Comparison of ENCODE assay signal across 1 cellular context in genomic region chr3:119562307-119562961, GRCh38.
A peak's percentile ranks its signal among the peaks of the same experiment; 100 is the strongest.
TF ChIP-seq lines count a peak whose summit lies in the region.

No MANE protein-coding gene starts in this region.

TF ChIP-seq in GM12878, 131 proteins besides CTCF, POLR2A, EP300 and RAD21 (continued from another document and continues in another):
- TF ChIP-seq ZBTB40 (IDR thresholded peaks at IDR 0.05; ENCODE audit: borderline replicate concordance) (no peak; the same call in 1 of the 2 replicates), FOXK2 (IDR thresholded peaks at IDR 0.05) (no peak), TCF12 (IDR thresholded peaks at IDR 0.05; ENCODE audit: low read depth, low read length) (peak; percentile 60; the same call in 1 of the 2 replicates), KLF5 (IDR thresholded peaks at IDR 0.05; ENCODE audit: partially characterized antibody) (peak; percentile 52), SUZ12 (IDR thresholded peaks at IDR 0.05; ENCODE audit: unreplicated experiment) (no peak), CBFB (IDR thresholded peaks at IDR 0.05; ENCODE audit: low read depth) (peak; percentile 76; the same call in 1 of the 2 replicates), RAD51 (IDR thresholded peaks at IDR 0.05) (peak; percentile 71), POLR2AphosphoS5 (IDR thresholded peaks at IDR 0.05; ENCODE audit: low read length) (peak; percentile 97), HDAC6 (IDR thresholded peaks at IDR 0.05; ENCODE audit: unreplicated experiment) (peak; percentile 52), NKRF (conservative IDR thresholded peaks at IDR 0.05) (no peak), MEF2A (IDR thresholded peaks at IDR 0.05; ENCODE audit: insufficient read depth, low read depth, low read length) (peak; percentile 98), EZH2 (IDR thresholded peaks at IDR 0.05; ENCODE audit: borderline replicate concordance, control insufficient read depth, low read depth, low read length) (no peak), BMI1 (IDR thresholded peaks at IDR 0.05; ENCODE audit: borderline replicate concordance) (peak; percentile 58; the same call in 1 of the 2 replicates), SREBF1 (IDR thresholded peaks at IDR 0.05; ENCODE audit: low read length) (no peak), CHD1 (IDR thresholded peaks at IDR 0.05; ENCODE audit: low read depth, low read length) (0 out of 2 replicates have a peak, but pooled peaks have one; percentile 61), STAT1 (conservative IDR thresholded peaks at IDR 0.05) (no peak; the same call in 1 of the 2 replicates), NRF1 (conservative IDR thresholded peaks at IDR 0.05; ENCODE audit: low read depth, low read length) (no peak), ZBTB33 (IDR thresholded peaks at IDR 0.05) (no peak), BCL11A (IDR thresholded peaks at IDR 0.05; ENCODE audit: low read depth, low read length) (no peak), YBX1 (IDR thresholded peaks at IDR 0.05) (no peak), ZNF622 (IDR thresholded peaks at IDR 0.05) (no peak), BCLAF1 (IDR thresholded peaks at IDR 0.05) (no peak), ETV6 (conservative IDR thresholded peaks at IDR 0.05 in 1 of 2, IDR thresholded peaks at IDR 0.05 in 1 of 2; ENCODE audit: borderline replicate concordance in 1 of 2, low read depth in 1 of 2) (peak in 1 of 2 experiments; percentile 59; a peak in 1 of 4 replicates), HSF1 (IDR thresholded peaks at IDR 0.05; ENCODE audit: low read depth, low read length) (no peak), ZBTB11 (CRISPR knock-in tag; IDR thresholded peaks at IDR 0.05) (no peak), RELB (IDR thresholded peaks at IDR 0.05; ENCODE audit: low read depth) (peak; percentile 95), ZBTB4 (CRISPR knock-in tag; IDR thresholded peaks at IDR 0.05) (no peak), CREM (IDR thresholded peaks at IDR 0.05; ENCODE audit: low read depth) (peak; percentile 81), NR2C2 (IDR thresholded peaks at IDR 0.05; ENCODE audit: borderline replicate concordance, control insufficient read depth, insufficient read length, low read depth) (no peak), CHD2 (IDR thresholded peaks at IDR 0.05; ENCODE audit: borderline replicate concordance, low read depth, low read length) (peak; percentile 53; the same call in 1 of the 2 replicates), TAF1 (IDR thresholded peaks at IDR 0.05; ENCODE audit: borderline replicate concordance, low read depth, low read length) (peak; percentile 87), PML (IDR thresholded peaks at IDR 0.05; ENCODE audit: low read length) (peak; percentile 88), CREB1 (IDR thresholded peaks at IDR 0.05; ENCODE audit: low read depth) (peak; percentile 50), ATF3 (IDR thresholded peaks at IDR 0.05; ENCODE audit: borderline replicate concordance, extremely low read depth, low read depth, low read length) (no peak), ZNF217 (IDR thresholded peaks at IDR 0.05) (no peak), MXI1 (IDR thresholded peaks at IDR 0.05; ENCODE audit: low read depth, low read length) (no peak), RUNX3 (IDR thresholded peaks at IDR 0.05; ENCODE audit: low read length) (peak; percentile 80)
